In genomic region chr16:12975766-12976165, GRCh38 we compare ENCODE assay signal across 25 cellular contexts.
"Had no signal": no experiment of that assay in that cellular context is flagged by ENCODE, and none has a peak within 500 bp of the region (broad histone marks: within the 10 kb centered on the region; RNA-seq: fewer than 3 reads in every experiment).

No MANE protein-coding gene starts in this region.

- H3K79me2 ChIP-seq: hepatocyte had no signal

- H3K36me3 ChIP-seq: colonic mucosa, gastroesophageal sphincter, heart left ventricle, left lung, lower lobe of right lung had no signal

- ATAC-seq: effector memory CD8-positive, alpha-beta T cell; esophagus mucosa; foreskin keratinocyte; gastroesophageal sphincter; heart left ventricle; left cardiac atrium; left lung; left ventricle myocardium superior; lower lobe of right lung; naive thymus-derived CD4-positive, alpha-beta T cell had no signal

- H2AFZ ChIP-seq: hepatocyte had no signal

- FAIRE-seq: endometrium, frontal cortex, kidney had no signal

- H3K4me2 ChIP-seq: hepatocyte had no signal

- H3K27me3 ChIP-seq: colonic mucosa, foreskin keratinocyte, hepatocyte, left lung had no signal

- H3K9me3 ChIP-seq: colonic mucosa, gastroesophageal sphincter, left lung, lower lobe of right lung had no signal

- H3K4me1 ChIP-seq: colonic mucosa, foreskin keratinocyte, gastroesophageal sphincter, heart left ventricle, left lung, lower lobe of right lung had no signal

- H3K27ac ChIP-seq: colonic mucosa, epithelial cell of prostate, foreskin keratinocyte, gastroesophageal sphincter, heart left ventricle, hepatocyte, left lung, lower lobe of right lung had no signal

- DNase-seq: colonic mucosa; cortex of kidney; effector CD8-positive, alpha-beta T cell; effector memory CD8-positive, alpha-beta T cell; endodermal cell; erythroblast; foreskin keratinocyte; heart left ventricle; hypothalamus; immature natural killer cell; islet precursor cell; kidney; kidney glomerular epithelial cell; left cardiac atrium; left lung; left ventricle myocardium superior; lower lobe of right lung; mesenchymal stem cell; naive thymus-derived CD4-positive, alpha-beta T cell had no signal

- H3K4me3 ChIP-seq: colonic mucosa, gastroesophageal sphincter, heart left ventricle, hepatocyte, left lung, lower lobe of right lung had no signal
